Comparison of ENCODE assay signal across 15 cellular contexts in genomic region chr12:89932950-89933349, GRCh38.
A peak's percentile ranks its signal among the peaks of the same experiment; 100 is the strongest.
DNase-seq lines count a peak whose midpoint lies in the region; ATAC-seq and TF ChIP-seq lines count a peak whose summit lies in the region.
"Had no signal": no experiment of that assay in that cellular context is flagged by ENCODE, and none has a peak within 500 bp of the region (broad histone marks: within the 10 kb centered on the region; RNA-seq: fewer than 3 reads in every experiment).

No MANE protein-coding gene starts in this region.

- no peaks in the 10 kb centered on the region for H3K27me3 ChIP-seq in brain microvascular endothelial cell (replicated peaks)
- no peaks in the 10 kb centered on the region for H3K27me3 ChIP-seq in hepatocyte
- H3K27me3 ChIP-seq: cardiac muscle cell, Peyer's patch had no signal

- in situ Hi-C loops in brain microvascular endothelial cell (cut with HindIII; ENCODE audit: low pct_ligation_motif_present, low sequenced_read_pairs), result no loop called here

- no peaks in the 10 kb centered on the region for H3K4me1 ChIP-seq in hepatocyte (ENCODE audit: insufficient read depth)
- H3K4me1 ChIP-seq: Peyer's patch had no signal

- H3K4me3 ChIP-seq in brain microvascular endothelial cell (ENCODE audit: low read depth, low read length) (no peak overlapping the region), hepatocyte (no peak overlapping the region)
- H3K4me3 ChIP-seq: cardiac muscle cell, lung, Peyer's patch had no signal

- no peak overlapping the region for H2AFZ ChIP-seq in hepatocyte

- no peaks in the 10 kb centered on the region for H3K9me3 ChIP-seq in hepatocyte (ENCODE audit: low read depth)
- H3K9me3 ChIP-seq: Peyer's patch had no signal

- no peaks in the 10 kb centered on the region for H4K20me1 ChIP-seq in hepatocyte (ENCODE audit: insufficient read depth, poor library complexity, severe bottlenecking)

- ATAC-seq in HG02884 (IDR thresholded peaks at IDR 0.05; ENCODE audit: unreplicated experiment), result no peak
- no peak for ATAC-seq in HG03097 (IDR thresholded peaks at IDR 0.05; ENCODE audit: low FRiP score, unreplicated experiment)

- 53% methylated on average over 4 of the region's 4 CpGs for WGBS in hepatocyte (ENCODE audit: low lambda C conversion rate, missing lambda C conversion rate)

- H3K9me2 ChIP-seq in hepatocyte (replicated peaks; ENCODE audit: insufficient read depth), result no peaks in the 10 kb centered on the region

- DNase-seq in NCI-H526 (lab: John Stamatoyannopoulos, UW), result peak; percentile 9 to 25
- no peak for DNase-seq in NCI-H526 treated with DMSO at 0.1 percent for 48 hours (lab: John Stamatoyannopoulos, UW)
- DNase-seq in NCI-H2227 (lab: John Stamatoyannopoulos, UW; ENCODE audit: unreplicated experiment), result peak; percentile 57
- DNase-seq in brain microvascular endothelial cell, result peak; percentile 27
- DNase-seq in renal cortical epithelial cell (ENCODE audit: low read depth), result peak; percentile 9
- no peak for DNase-seq in hepatocyte (ENCODE audit: low spot score)
- DNase-seq: activated naive CD4-positive, alpha-beta T cell; effector CD4-positive, alpha-beta T cell; NCI-H2171 treated with DMSO at 0.1 percent for 48 hours; nephron progenitor cell; Peyer's patch had no signal

- H3K4me2 ChIP-seq in hepatocyte, result no peak overlapping the region

- H3K36me3 ChIP-seq in brain microvascular endothelial cell (replicated peaks) (no peaks in the 10 kb centered on the region), hepatocyte (replicated peaks; ENCODE audit: insufficient read depth, low read depth) (no peaks in the 10 kb centered on the region)
- H3K36me3 ChIP-seq: cardiac muscle cell, Peyer's patch had no signal

- H3K27ac ChIP-seq in brain microvascular endothelial cell (no peak overlapping the region), hepatocyte (no peak overlapping the region)
- H3K27ac ChIP-seq: cardiac muscle cell, Peyer's patch had no signal

- no peaks in the 10 kb centered on the region for H3K79me2 ChIP-seq in hepatocyte

- no peak for TF ChIP-seq CTCF in brain microvascular endothelial cell (IDR thresholded peaks at IDR 0.05; ENCODE audit: low read depth, low read length, missing control alignments)
- no peak for TF ChIP-seq CTCF in hepatocyte (IDR thresholded peaks at IDR 0.05; ENCODE audit: poor library complexity)

Comparison
In these comparisons a context has a peak if more than half of its experiments do, and no peak if none do; other contexts are left out.
1. DNase-seq: peak in NCI-H526 (2 of 2), NCI-H2227 (single experiment), brain microvascular endothelial cell (single experiment) and renal cortical epithelial cell (single experiment); none in NCI-H526 treated with DMSO at 0.1 percent for 48 hours (single experiment) and hepatocyte (single experiment).